In the genomic region with DNA sequence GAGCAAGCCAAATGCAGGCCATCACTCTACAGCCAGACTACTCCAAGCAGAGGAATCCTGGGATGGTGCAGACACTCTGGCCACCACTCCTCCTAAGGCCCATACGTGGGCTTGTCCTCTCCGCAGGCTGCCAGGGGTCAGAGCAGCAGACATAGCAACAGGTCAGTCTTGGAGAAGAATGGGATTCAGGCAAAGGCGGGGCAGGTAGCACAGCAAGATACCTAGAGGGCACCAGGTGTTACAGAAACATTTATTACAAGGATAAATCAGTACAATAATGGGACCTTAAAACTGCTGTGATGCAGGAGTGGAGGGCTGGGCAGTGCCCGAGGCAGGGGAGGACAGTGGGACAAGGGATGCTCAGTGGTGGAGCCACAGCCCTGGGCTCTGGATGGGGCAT, we compare ENCODE assay signal across 13 cellular contexts. TPM values are rescaled to one million over a fixed set of nuclear protein-coding genes. Genes with fewer than 3 reads are reported as not detected.
A peak's percentile ranks its signal among the peaks of the same experiment; 100 is the strongest.
DNase-seq lines count a peak whose midpoint lies in the region; ATAC-seq, FAIRE-seq and TF ChIP-seq lines count a peak whose summit lies in the region.
"Had no signal": no experiment of that assay in that cellular context is flagged by ENCODE, and none has a peak within 500 bp of the region (broad histone marks: within the 10 kb centered on the region; RNA-seq: fewer than 3 reads in every experiment).

No MANE protein-coding gene starts in this region.

- no peaks in the 10 kb centered on the region for H3K27me3 Mint-ChIP-seq in activated naive CD4-positive, alpha-beta T cell treated with anti-CD3 and anti-CD28 coated beads for 36 hours (ENCODE audit: low read depth)

- H3K4me3 ChIP-seq in BLaER1 treated with 17β-estradiol and CSF1 and Interleukin-3, amounts not matched to agents 10 nM and 100 nM, result no peak overlapping the region
- H3K4me3 ChIP-seq in lower lobe of right lung, result no peak overlapping the region

- no peak overlapping the region for H3K27ac Mint-ChIP-seq in activated naive CD4-positive, alpha-beta T cell treated with anti-CD3 and anti-CD28 coated beads for 36 hours
- H3K27ac Mint-ChIP-seq: CD8-positive, alpha-beta memory T cell had no signal

- no peak overlapping the region for H3K27ac ChIP-seq in BLaER1 treated with 17β-estradiol and CSF1 and Interleukin-3, amounts not matched to agents 10 nM and 100 nM
- no peak overlapping the region for H3K27ac ChIP-seq in lower lobe of right lung

- no peaks in the 10 kb centered on the region for H3K9me3 Mint-ChIP-seq in activated naive CD4-positive, alpha-beta T cell treated with anti-CD3 and anti-CD28 coated beads for 36 hours
- H3K9me3 Mint-ChIP-seq: CD8-positive, alpha-beta memory T cell had no signal

- H3K36me3 ChIP-seq in BLaER1 treated with 17β-estradiol and CSF1 and Interleukin-3, amounts not matched to agents 10 nM and 100 nM, result no peaks in the 10 kb centered on the region
- H3K36me3 ChIP-seq in lower lobe of right lung, result no peaks in the 10 kb centered on the region
- H3K36me3 ChIP-seq: BE2C had no signal

- ATAC-seq in lower lobe of right lung (no peak), HG03565 (IDR thresholded peaks at IDR 0.05; ENCODE audit: unreplicated experiment) (no peak)

- peaks cover 14% of the 10 kb centered on the region for H3K4me1 Mint-ChIP-seq in activated naive CD4-positive, alpha-beta T cell treated with anti-CD3 and anti-CD28 coated beads for 36 hours (ENCODE audit: low read depth)

- CTCF ChIA-PET in activated naive CD4-positive, alpha-beta T cell treated with anti-CD3 and anti-CD28 coated beads for 36 hours (lab: Charles Lee), result no interaction called here

- H3K9me3 ChIP-seq in BLaER1 treated with 17β-estradiol and CSF1 and Interleukin-3, amounts not matched to agents 10 nM and 100 nM (replicated peaks in 1 of 11), result no peaks in the 10 kb centered on the region
- no peaks in the 10 kb centered on the region for H3K9me3 ChIP-seq in lower lobe of right lung
- H3K9me3 ChIP-seq: BE2C, Caco-2 had no signal

- no peak overlapping the region for H3K9ac ChIP-seq in BLaER1 treated with 17β-estradiol and CSF1 and Interleukin-3, amounts not matched to agents 10 nM and 100 nM

- FAIRE-seq in HTR-8/SVneo (lab: Jason Lieb, UNC) (peak; percentile 33), urothelium cell line (lab: Jason Lieb, UNC) (peak; percentile 52)
- FAIRE-seq: A204.1, H54 had no signal

- H3K4me3 Mint-ChIP-seq in activated naive CD4-positive, alpha-beta T cell treated with anti-CD3 and anti-CD28 coated beads for 36 hours, result no peak overlapping the region
- H3K4me3 Mint-ChIP-seq: CD8-positive, alpha-beta memory T cell had no signal

- TF ChIP-seq CTCF in lower lobe of right lung (IDR thresholded peaks at IDR 0.05), result no peak

- H3K36me3 Mint-ChIP-seq in activated naive CD4-positive, alpha-beta T cell treated with anti-CD3 and anti-CD28 coated beads for 36 hours (ENCODE audit: low read depth), result no peaks in the 10 kb centered on the region
- H3K36me3 Mint-ChIP-seq: CD8-positive, alpha-beta memory T cell had no signal

- no peaks in the 10 kb centered on the region for H4K20me1 ChIP-seq in BLaER1 treated with 17β-estradiol and CSF1 and Interleukin-3, amounts not matched to agents 10 nM and 100 nM

- intact Hi-C loops in lower lobe of right lung (cut with DNase I), result no loop called here
- intact Hi-C loops in activated naive CD4-positive, alpha-beta T cell treated with anti-CD3 and anti-CD28 coated beads for 36 hours (cut with micrococcal nuclease), result no loop called here

- H3K4me1 ChIP-seq in BLaER1 treated with 17β-estradiol and CSF1 and Interleukin-3, amounts not matched to agents 10 nM and 100 nM, result peaks cover 38 to 84% (median 76%) of the 10 kb centered on the region in 10 experiments
- peaks cover 24% of the 10 kb centered on the region for H3K4me1 ChIP-seq in lower lobe of right lung
- H3K4me1 ChIP-seq: BE2C had no signal

- peak overlapping the region in 8 of 11 experiments; percentile 16 to 100 (median 98); a peak in 10 of 22 replicates for H3K4me2 ChIP-seq in BLaER1 treated with 17β-estradiol and CSF1 and Interleukin-3, amounts not matched to agents 10 nM and 100 nM

- H3K27me3 ChIP-seq in BLaER1 treated with 17β-estradiol and CSF1 and Interleukin-3, amounts not matched to agents 10 nM and 100 nM, result no peaks in the 10 kb centered on the region
- peaks cover 10% of the 10 kb centered on the region for H3K27me3 ChIP-seq in lower lobe of right lung (ENCODE audit: low read depth)

- DNase-seq in HTR-8/SVneo (ENCODE audit: insufficient read length, low spot score) (no peak), lower lobe of right lung (peak; percentile 34), urothelium cell line (ENCODE audit: low spot score) (no peak), cortex of kidney (lab: John Stamatoyannopoulos, UW) (no peak)
- no peak for DNase-seq in activated naive CD4-positive, alpha-beta T cell treated with anti-CD3 and anti-CD28 coated beads for 36 hours
- DNase-seq: BE2C; Caco-2; CD8-positive, alpha-beta memory T cell had no signal

RNA-seq across cellular contexts. Expression of a gene that starts 20.3 kb away (rescaled TPM):
- total RNA-seq in lower lobe of right lung, result 1.6 TPM
- not detected for total RNA-seq in activated naive CD4-positive, alpha-beta T cell treated with anti-CD3 and anti-CD28 coated beads for 36 hours
- total RNA-seq: CD8-positive, alpha-beta memory T cell; Daoy had no signal

RNA-seq across cellular contexts. Expression of a gene that starts 57.4 kb away (rescaled TPM):
- not detected for total RNA-seq in lower lobe of right lung
- total RNA-seq in activated naive CD4-positive, alpha-beta T cell treated with anti-CD3 and anti-CD28 coated beads for 36 hours, result not detected
- total RNA-seq: CD8-positive, alpha-beta memory T cell; Daoy had no signal
